25 cellular contexts compared by ENCODE assay signal in genomic region chr16:62450291-62450690, GRCh38.
"Had no signal": no experiment of that assay in that cellular context is flagged by ENCODE, and none has a peak within 500 bp of the region (broad histone marks: within the 10 kb centered on the region; RNA-seq: fewer than 3 reads in every experiment).

No MANE protein-coding gene starts in this region.

- H3K4me1 Mint-ChIP-seq: IgD-negative memory B cell had no signal

- H3K4me1 ChIP-seq: SJSA1 had no signal

- H3K4me3 Mint-ChIP-seq: IgD-negative memory B cell had no signal

- H3K27me3 Mint-ChIP-seq: IgD-negative memory B cell had no signal

- H3K27me3 ChIP-seq: SJSA1 had no signal

- H3K4me3 ChIP-seq: K562, SJSA1, SK-N-MC had no signal

- H3K4me2 ChIP-seq: KMS-11 had no signal

- H3K27ac ChIP-seq: KMS-11, SJSA1, SK-N-MC had no signal

- DNase-seq: MV-4-11, NCI-H1048, NCI-H1105, NCI-H1417, NCI-H1436 treated with DMSO at 0.1 percent for 48 hours, NCI-H1694, NCI-H187 treated with DMSO at 0.1 percent for 48 hours, NCI-H2081 treated with DMSO at 0.1 percent for 48 hours, NCI-H2171, NCI-H226, NCI-H446, NCI-H510A, NCI-H524 treated with DMSO at 0.1 percent for 48 hours, NCI-H69, NCI-H774, Right ventricle myocardium superior, RPMI8226, SIG-M5, T-helper 1 cell had no signal

- ATAC-seq: K562 had no signal

- H3K27ac Mint-ChIP-seq: IgD-negative memory B cell had no signal

- H3K36me3 Mint-ChIP-seq: IgD-negative memory B cell had no signal

- H3K36me3 ChIP-seq: SJSA1 had no signal

- H3K9ac ChIP-seq: KMS-11 had no signal

- FAIRE-seq: K562, RCC 7860 had no signal

- H3K9me3 ChIP-seq: SJSA1 had no signal
